In the genomic region with DNA sequence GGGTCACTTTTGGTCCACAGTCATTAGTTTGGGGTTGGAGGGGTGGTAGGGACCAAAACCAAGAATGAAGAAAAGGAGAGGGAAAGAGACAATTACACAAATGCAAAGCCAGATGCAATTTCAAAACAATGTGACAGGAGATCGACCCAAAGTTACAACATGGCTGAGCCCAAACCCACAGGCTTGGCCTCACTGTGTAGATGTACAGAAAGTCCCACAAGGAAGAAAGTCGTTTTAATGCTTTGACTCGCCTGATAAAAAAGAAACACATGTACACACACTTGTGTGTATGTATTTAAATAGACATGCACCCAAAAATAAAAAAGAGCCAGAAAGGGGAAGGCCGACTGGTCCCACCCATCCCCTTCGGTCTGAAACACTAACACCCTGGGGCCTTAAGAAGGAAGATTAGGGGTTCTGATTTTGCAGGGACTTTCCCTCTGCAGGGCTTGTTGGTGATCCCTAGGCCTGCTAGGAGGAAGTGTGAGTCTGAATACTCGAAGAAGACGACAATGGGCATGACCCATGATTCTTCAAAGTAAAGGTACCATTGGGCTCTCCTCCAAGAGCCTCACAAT, we compare ENCODE assay signal across 8 cellular contexts.
DNase-seq lines count a peak whose midpoint lies in the region; ATAC-seq and TF ChIP-seq lines count a peak whose summit lies in the region.

No MANE protein-coding gene starts in this region.

- no peaks in the 10 kb centered on the region for H3K4me1 ChIP-seq in BE2C

- TF ChIP-seq CTCF in GM20000 (IDR thresholded peaks at IDR 0.05; ENCODE audit: extremely low read depth, missing control alignments) (no peak), endothelial cell (IDR thresholded peaks at IDR 0.05; ENCODE audit: unreplicated experiment) (no peak), progenitor cell of endocrine pancreas (IDR thresholded peaks at IDR 0.05; ENCODE audit: unreplicated experiment) (no peak), BE2C (IDR thresholded peaks at IDR 0.05; ENCODE audit: low read depth, low read length) (no peak)

- peak; percentile 56 for DNase-seq in GM20000 (ENCODE audit: low spot score)
- DNase-seq in endothelial cell (ENCODE audit: low spot score): no peak
- DNase-seq in progenitor cell of endocrine pancreas (ENCODE audit: low spot score, unreplicated experiment): no peak
- DNase-seq in BE2C: no peak
- no peak for DNase-seq in GM19240 (ENCODE audit: insufficient read length, low spot score)
- DNase-seq in NCI-H1436 (lab: John Stamatoyannopoulos, UW): no peak

- H3K36me3 ChIP-seq in BE2C: no peaks in the 10 kb centered on the region; the same call in 1 of the 2 replicates

- H3K9me3 Mint-ChIP-seq in endothelial cell (ENCODE audit: unreplicated experiment): no peaks in the 10 kb centered on the region
- no peaks in the 10 kb centered on the region for H3K9me3 Mint-ChIP-seq in progenitor cell of endocrine pancreas (ENCODE audit: low read depth)

- peak; percentile 68 for ATAC-seq in HG03565 (IDR thresholded peaks at IDR 0.05; ENCODE audit: unreplicated experiment)

- no peaks in the 10 kb centered on the region for H3K9me3 ChIP-seq in BE2C

- peak overlapping the region; percentile 80 for H3K4me3 Mint-ChIP-seq in endothelial cell (ENCODE audit: unreplicated experiment)
- H3K4me3 Mint-ChIP-seq in progenitor cell of endocrine pancreas (ENCODE audit: low read depth): no peak overlapping the region

- no peaks in the 10 kb centered on the region for H3K27me3 ChIP-seq in BE2C

- H3K27me3 Mint-ChIP-seq in endothelial cell (ENCODE audit: unreplicated experiment) (no peaks in the 10 kb centered on the region), progenitor cell of endocrine pancreas (peaks cover 42% of the 10 kb centered on the region)

- H3K36me3 Mint-ChIP-seq in endothelial cell (ENCODE audit: low read depth, unreplicated experiment) (peaks cover 84% of the 10 kb centered on the region), progenitor cell of endocrine pancreas (ENCODE audit: insufficient read depth) (no peaks in the 10 kb centered on the region)

- H3K27ac Mint-ChIP-seq in endothelial cell (ENCODE audit: unreplicated experiment) (peak overlapping the region; percentile 26), progenitor cell of endocrine pancreas (no peak overlapping the region)

- H3K4me1 Mint-ChIP-seq in endothelial cell (ENCODE audit: unreplicated experiment) (peaks cover 33% of the 10 kb centered on the region), progenitor cell of endocrine pancreas (ENCODE audit: low read depth) (peaks cover 5% of the 10 kb centered on the region)

- H3K4me3 ChIP-seq in GM08714 (ENCODE audit: low read length): peak overlapping the region; percentile 67; the same call in 1 of the 2 replicates
- no peak overlapping the region for H3K4me3 ChIP-seq in BE2C (ENCODE audit: low read depth, low read length)
